ENCODE assay signal across 31 cellular contexts in genomic region chr14:29553427-29553826, GRCh38.
"Had no signal": no experiment of that assay in that cellular context is flagged by ENCODE, and none has a peak within 500 bp of the region (broad histone marks: within the 10 kb centered on the region; RNA-seq: fewer than 3 reads in every experiment).

No MANE protein-coding gene starts in this region.

- H3K27me3 ChIP-seq: ascending aorta, body of pancreas, MG63, Peyer's patch had no signal

- ATAC-seq: activated CD4-positive, alpha-beta T cell treated with anti-CD3 and anti-CD28 coated beads for 36 hours; activated CD8-positive, alpha-beta T cell treated with anti-CD3 and anti-CD28 coated beads for 36 hours; activated T-cell treated with anti-CD3 and anti-CD28 coated beads, Interleukin-2, amount 50 U/mL, for 72 hours; body of pancreas; T-cell had no signal

- H3K36me3 Mint-ChIP-seq: activated naive CD4-positive, alpha-beta T cell treated with anti-CD3 and anti-CD28 coated beads, Interleukin-2, amount 10 ng/mL, durations not matched to agents 7 days and 5 days; activated naive CD8-positive, alpha-beta T cell treated with anti-CD3 and anti-CD28 coated beads for 36 hours; T-cell had no signal

- H3K27ac Mint-ChIP-seq: activated CD4-positive, alpha-beta T cell treated with anti-CD3 and anti-CD28 coated beads for 36 hours; activated CD8-positive, alpha-beta T cell treated with anti-CD3 and anti-CD28 coated beads for 36 hours; activated naive CD4-positive, alpha-beta T cell treated with anti-CD3 and anti-CD28 coated beads, Interleukin-2, amount 10 ng/mL, durations not matched to agents 7 days and 5 days; activated naive CD8-positive, alpha-beta T cell treated with anti-CD3 and anti-CD28 coated beads for 36 hours; activated T-cell treated with anti-CD3 and anti-CD28 coated beads, Interleukin-2, amount 50 U/mL, for 72 hours; activated T-helper 2 cell treated with anti-CD3 and anti-CD28 coated beads, Interferon-gamma antibody, Interleukin-2, Interleukin-4, amounts not matched to agents 10 μg/mL and 5 μg/mL and 100 μg/mL, durations not matched to agents 14 hours and 24 hours and 36 hours; T-cell had no signal

- H3K4me3 ChIP-seq: ascending aorta, body of pancreas, MG63, Peyer's patch, SK-N-MC had no signal

- H3K27me3 Mint-ChIP-seq: activated CD4-positive, alpha-beta T cell treated with anti-CD3 and anti-CD28 coated beads for 36 hours; activated CD8-positive, alpha-beta T cell treated with anti-CD3 and anti-CD28 coated beads for 36 hours; activated naive CD4-positive, alpha-beta T cell treated with anti-CD3 and anti-CD28 coated beads, Interleukin-2, amount 10 ng/mL, durations not matched to agents 7 days and 5 days; activated naive CD8-positive, alpha-beta T cell treated with anti-CD3 and anti-CD28 coated beads for 36 hours; central memory CD8-positive, alpha-beta T cell; T-cell had no signal

- H3K4me3 Mint-ChIP-seq: activated CD4-positive, alpha-beta T cell treated with anti-CD3 and anti-CD28 coated beads for 36 hours; activated CD8-positive, alpha-beta T cell treated with anti-CD3 and anti-CD28 coated beads for 36 hours; activated naive CD4-positive, alpha-beta T cell treated with anti-CD3 and anti-CD28 coated beads, Interleukin-2, amount 10 ng/mL, durations not matched to agents 7 days and 5 days; activated naive CD8-positive, alpha-beta T cell treated with anti-CD3 and anti-CD28 coated beads for 36 hours; activated T-cell treated with anti-CD3 and anti-CD28 coated beads, Interleukin-2, amount 50 U/mL, for 72 hours; central memory CD8-positive, alpha-beta T cell; T-cell had no signal

- H3K36me3 ChIP-seq: ascending aorta, MG63, Peyer's patch had no signal

- H3K9me3 Mint-ChIP-seq: activated CD8-positive, alpha-beta T cell treated with anti-CD3 and anti-CD28 coated beads for 36 hours; activated naive CD4-positive, alpha-beta T cell treated with anti-CD3 and anti-CD28 coated beads, Interleukin-2, amount 10 ng/mL, durations not matched to agents 7 days and 5 days; activated naive CD8-positive, alpha-beta T cell treated with anti-CD3 and anti-CD28 coated beads for 36 hours had no signal

- H3K4me1 ChIP-seq: ascending aorta, body of pancreas, Peyer's patch had no signal

- DNase-seq: activated CD4-positive, alpha-beta T cell treated with anti-CD3 and anti-CD28 coated beads for 36 hours; activated CD4-positive, alpha-beta T cell treated with anti-CD3 and anti-CD28 coated beads, Interleukin-2, amount 50 U/mL, for 1 hour; activated CD4-positive, CD25-positive, alpha-beta regulatory T cell; activated CD8-positive, alpha-beta memory T cell treated with anti-CD3 and anti-CD28 coated beads, Interleukin-2, amount 50 U/mL, for 4 hours; activated CD8-positive, alpha-beta T cell treated with anti-CD3 and anti-CD28 coated beads for 36 hours; activated gamma-delta T cell treated with Interleukin-2 at 50 U/mL for 16 hours; activated naive CD4-positive, alpha-beta T cell treated with anti-CD3 and anti-CD28 coated beads, Interleukin-2, amount 10 ng/mL, durations not matched to agents 7 days and 5 days; activated naive CD8-positive, alpha-beta T cell treated with anti-CD3 and anti-CD28 coated beads for 36 hours; activated T-cell treated with anti-CD3 and anti-CD28 coated beads, Interleukin-2, amount 50 U/mL, for 72 hours; body of pancreas; MG63; MV-4-11; NCI-H1092 treated with DMSO at 0.1 percent for 48 hours; NCI-H1417 treated with DMSO at 0.1 percent for 48 hours; NCI-H1694; NCI-H2029 treated with DMSO at 0.1 percent for 48 hours; NCI-H510A treated with DMSO at 0.1 percent for 48 hours; NCI-H69; NK-92 treated with Interleukin-12 subunit alpha and Interleukin-12 subunit beta, amount 100 ng/mL, for 24 hours; Peyer's patch; SHP77 treated with DMSO at 0.1 percent for 48 hours; T-cell; T-helper 2 cell; T1000 had no signal

- H3K9me3 ChIP-seq: ascending aorta, body of pancreas, MG63, Peyer's patch had no signal

- H3K4me1 Mint-ChIP-seq: activated CD4-positive, alpha-beta T cell treated with anti-CD3 and anti-CD28 coated beads for 36 hours; activated naive CD4-positive, alpha-beta T cell treated with anti-CD3 and anti-CD28 coated beads, Interleukin-2, amount 10 ng/mL, durations not matched to agents 7 days and 5 days; activated naive CD8-positive, alpha-beta T cell treated with anti-CD3 and anti-CD28 coated beads for 36 hours; central memory CD8-positive, alpha-beta T cell; T-cell had no signal

- H3K27ac ChIP-seq: ascending aorta, body of pancreas, KMS-11, Peyer's patch, RWPE1, SK-N-MC, VCaP had no signal
